In the genomic region with DNA sequence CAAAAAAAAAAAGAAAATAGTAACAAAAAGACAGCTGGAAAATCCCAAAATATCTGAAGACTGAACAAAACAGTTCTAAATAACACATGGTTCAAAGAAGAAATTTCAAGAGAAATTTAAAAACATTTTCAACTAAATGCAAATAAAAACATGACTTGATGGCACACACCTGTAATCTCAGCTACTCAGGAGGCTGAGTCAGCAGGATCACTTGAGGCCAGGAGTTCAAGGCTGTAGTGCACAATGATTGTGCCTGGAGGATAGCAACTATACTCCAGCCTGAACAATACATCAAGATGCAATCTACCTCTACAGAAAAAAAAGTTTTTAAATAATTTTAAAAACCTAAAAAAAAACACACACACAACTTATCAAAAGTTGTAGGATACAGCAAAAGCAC, we compare ENCODE assay signal across 1 cellular context.
TF ChIP-seq lines count a peak whose summit lies in the region.

No MANE protein-coding gene starts in this region.

TF ChIP-seq in HepG2, 621 proteins besides CTCF, POLR2A, EP300 and RAD21:
- peak; percentile 48 to 72 for TF ChIP-seq MAFK (conservative IDR thresholded peaks at IDR 0.05 in 1 of 2, IDR thresholded peaks at IDR 0.05 in 1 of 2; ENCODE audit: low read length in 2 of 2)
- TF ChIP-seq, protein P1, sequence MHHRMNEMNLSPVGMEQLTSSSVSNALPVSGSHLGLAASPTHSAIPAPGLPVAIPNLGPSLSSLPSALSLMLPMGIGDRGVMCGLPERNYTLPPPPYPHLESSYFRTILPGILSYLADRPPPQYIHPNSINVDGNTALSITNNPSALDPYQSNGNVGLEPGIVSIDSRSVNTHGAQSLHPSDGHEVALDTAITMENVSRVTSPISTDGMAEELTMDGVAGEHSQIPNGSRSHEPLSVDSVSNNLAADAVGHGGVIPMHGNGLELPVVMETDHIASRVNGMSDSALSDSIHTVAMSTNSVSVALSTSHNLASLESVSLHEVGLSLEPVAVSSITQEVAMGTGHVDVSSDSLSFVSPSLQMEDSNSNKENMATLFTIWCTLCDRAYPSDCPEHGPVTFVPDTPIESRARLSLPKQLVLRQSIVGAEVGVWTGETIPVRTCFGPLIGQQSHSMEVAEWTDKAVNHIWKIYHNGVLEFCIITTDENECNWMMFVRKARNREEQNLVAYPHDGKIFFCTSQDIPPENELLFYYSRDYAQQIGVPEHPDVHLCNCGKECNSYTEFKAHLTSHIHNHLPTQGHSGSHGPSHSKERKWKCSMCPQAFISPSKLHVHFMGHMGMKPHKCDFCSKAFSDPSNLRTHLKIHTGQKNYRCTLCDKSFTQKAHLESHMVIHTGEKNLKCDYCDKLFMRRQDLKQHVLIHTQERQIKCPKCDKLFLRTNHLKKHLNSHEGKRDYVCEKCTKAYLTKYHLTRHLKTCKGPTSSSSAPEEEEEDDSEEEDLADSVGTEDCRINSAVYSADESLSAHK (CRISPR knock-in tag; IDR thresholded peaks at IDR 0.05; ENCODE audit: borderline replicate concordance): no peak
- TF ChIP-seq ZNF383 (CRISPR knock-in tag; IDR thresholded peaks at IDR 0.05; ENCODE audit: borderline replicate concordance): no peak
- peak; percentile 48; the same call in 1 of the 2 replicates for TF ChIP-seq MAFF (IDR thresholded peaks at IDR 0.05; ENCODE audit: low read depth, low read length)
